2 cellular contexts compared by ENCODE assay signal in genomic region chr7:129515381-129515780, GRCh38.
A peak's percentile ranks its signal among the peaks of the same experiment; 100 is the strongest.
TF ChIP-seq lines count a peak whose summit lies in the region.

No MANE protein-coding gene starts in this region.

TF ChIP-seq in GM23338, 12 proteins besides CTCF, POLR2A, EP300 and RAD21:
- TF ChIP-seq JUNB (IDR thresholded peaks at IDR 0.05; ENCODE audit: unreplicated experiment) (no peak), ZNF331 (CRISPR knock-in tag; IDR thresholded peaks at IDR 0.05; ENCODE audit: low read depth) (no peak), ZNF114 (CRISPR knock-in tag; IDR thresholded peaks at IDR 0.05) (no peak), ZNF462 (CRISPR knock-in tag; IDR thresholded peaks at IDR 0.05) (no peak)

TF ChIP-seq in K562, 482 proteins besides CTCF, POLR2A, EP300 and RAD21:
- TF ChIP-seq ZNF696 (CRISPR knock-in tag; conservative IDR thresholded peaks at IDR 0.05) (no peak), THRA (IDR thresholded peaks at IDR 0.05) (no peak), ZC3H4 (CRISPR knock-in tag; IDR thresholded peaks at IDR 0.05; ENCODE audit: borderline replicate concordance) (no peak), ZNF407 (IDR thresholded peaks at IDR 0.05; ENCODE audit: low read depth) (no peak), ZNF316 (IDR thresholded peaks at IDR 0.05) (peak; percentile 69), NFATC3 (IDR thresholded peaks at IDR 0.05) (no peak), NELFE (IDR thresholded peaks at IDR 0.05; ENCODE audit: insufficient read depth, insufficient read length) (no peak), ADNP (tag; IDR thresholded peaks at IDR 0.05) (0 out of 2 replicates have a peak, but pooled peaks have one; percentile 35), TRIM24 (IDR thresholded peaks at IDR 0.05) (peak; percentile 26 to 60; a peak in 2 of 4 replicates), TRIM28 (IDR thresholded peaks at IDR 0.05) (0 out of 2 replicates have a peak, but pooled peaks have one; percentile 45)
